Comparison of ENCODE assay signal across 15 cellular contexts in genomic region chr2:230658577-230658876, GRCh38. TPM values are rescaled to one million over a fixed set of nuclear protein-coding genes. Genes with fewer than 3 reads are reported as not detected.
DNase-seq lines count a peak whose midpoint lies in the region; ATAC-seq and TF ChIP-seq lines count a peak whose summit lies in the region.
"Had no signal": no experiment of that assay in that cellular context is flagged by ENCODE, and none has a peak within 500 bp of the region (broad histone marks: within the 10 kb centered on the region; RNA-seq: fewer than 3 reads in every experiment).

No MANE protein-coding gene starts in this region.

- ATAC-seq in Panc1 (peak; percentile 47), memory B cell (ENCODE audit: low read depth) (no peak)

- TF ChIP-seq POLR2A in GM19193 (IDR thresholded peaks at IDR 0.05; ENCODE audit: extremely low read depth, insufficient read depth, insufficient read length): peak; percentile 55

- peak overlapping the region in 7 of 8 donors; percentile 47 to 84 (median 78) for H3K4me3 Mint-ChIP-seq in CD4-positive, alpha-beta memory T cell
- no peak overlapping the region for H3K4me3 Mint-ChIP-seq in memory B cell
- H3K4me3 Mint-ChIP-seq in HFFc6: no peak overlapping the region

- peak overlapping the region; percentile 20 to 45 for H3K4me3 ChIP-seq in CD4-positive, alpha-beta memory T cell (ENCODE audit: low read length in 2 of 2)
- H3K4me3 ChIP-seq in Panc1 (ENCODE audit: low read depth in 2 of 2, low read length in 2 of 2): no peak overlapping the region
- H3K4me3 ChIP-seq: SJSA1, smooth muscle cell had no signal

- no peaks in the 10 kb centered on the region for H3K27me3 ChIP-seq in CD4-positive, alpha-beta memory T cell (ENCODE audit: insufficient read depth, low read length)
- H3K27me3 ChIP-seq in Panc1 (ENCODE audit: control insufficient read depth, insufficient read depth, low read length): no peaks in the 10 kb centered on the region
- H3K27me3 ChIP-seq: SJSA1 had no signal

- H3K4me1 ChIP-seq in CD4-positive, alpha-beta memory T cell (ENCODE audit: insufficient read depth, low read length): peaks cover 86% of the 10 kb centered on the region
- no peaks in the 10 kb centered on the region for H3K4me1 ChIP-seq in Panc1 (ENCODE audit: control insufficient read depth, insufficient read depth, low read length)
- H3K4me1 ChIP-seq: SJSA1 had no signal

- peak overlapping the region; percentile 54 for H3K27ac ChIP-seq in CD4-positive, alpha-beta memory T cell (ENCODE audit: low read depth, low read length)
- H3K27ac ChIP-seq in Panc1 (ENCODE audit: low read length): no peak overlapping the region
- H3K27ac ChIP-seq: C4-2B, SJSA1 had no signal

- DNase-seq in CD4-positive, alpha-beta memory T cell: no peak
- no peak for DNase-seq in Panc1 (ENCODE audit: low read depth, low spot score)
- no peak for DNase-seq in memory B cell (ENCODE audit: low spot score in 2 of 2)
- DNase-seq in HFFc6: no peak
- DNase-seq in KBM-7: no peak
- no peak for DNase-seq in globus pallidus (ENCODE audit: low spot score)
- DNase-seq in GM10266 (ENCODE audit: extremely low spot score): no peak
- DNase-seq: amygdala, kidney, NCI-H1436 treated with DMSO at 0.1 percent for 48 hours, NCI-H82 had no signal

- in situ Hi-C loops in Panc1 (cut with HindIII; ENCODE audit: low pct_unique_long_range_greater_than_20kb, low sequenced_read_pairs): no loop called here
- in situ Hi-C loops in KBM-7 (cut with MboI; ENCODE audit: low pct_unique_long_range_greater_than_20kb, low sequenced_read_pairs): no loop called here

- no peaks in the 10 kb centered on the region for H3K9me3 ChIP-seq in CD4-positive, alpha-beta memory T cell (ENCODE audit: control insufficient read depth in 1 of 2, low read length in 2 of 2)
- no peaks in the 10 kb centered on the region for H3K9me3 ChIP-seq in Panc1 (ENCODE audit: control insufficient read depth, insufficient read depth, low read depth, low read length)
- H3K9me3 ChIP-seq: SJSA1 had no signal

- no TSS peak for BruUV-seq in Panc1 (replicated peaks; lab: Mats Ljungman, UMichigan)

- intact Hi-C loops in CD4-positive, alpha-beta memory T cell (cut with micrococcal nuclease): no loop called here
- intact Hi-C loops in Panc1 (cut with micrococcal nuclease; ENCODE audit: unreplicated experiment): no loop called here

- POLR2A ChIA-PET in CD4-positive, alpha-beta memory T cell (lab: Charles Lee; ENCODE audit: partially characterized antibody): interaction anchor here (0.7 to 2.4 kb wide), 7 partner anchors 9 to 190 kb away, joined by 3 to 16 read pairs (median 3); no protein-coding TSS in a partner anchor
- POLR2A ChIA-PET in Panc1 (lab: Charles Lee): interaction anchor here (0.6 kb wide), 1 partner anchor 434 kb away, joined by 4 read pairs; no protein-coding TSS in a partner anchor

- H3K27ac Mint-ChIP-seq in CD4-positive, alpha-beta memory T cell: peak overlapping the region; percentile 70 to 96 (median 92)
- H3K27ac Mint-ChIP-seq in memory B cell (peak overlapping the region; percentile 69), HFFc6 (no peak overlapping the region)

- peaks cover 61 to 90% (median 76%) of the 10 kb centered on the region in 4 donors for H3K4me1 Mint-ChIP-seq in CD4-positive, alpha-beta memory T cell
- H3K4me1 Mint-ChIP-seq in memory B cell: peaks cover 48% of the 10 kb centered on the region
- H3K4me1 Mint-ChIP-seq in HFFc6 (ENCODE audit: low read depth): peaks cover 10% of the 10 kb centered on the region

- no peaks in the 10 kb centered on the region for H3K36me3 Mint-ChIP-seq in CD4-positive, alpha-beta memory T cell
- H3K36me3 Mint-ChIP-seq in memory B cell (no peaks in the 10 kb centered on the region), HFFc6 (ENCODE audit: low read depth) (no peaks in the 10 kb centered on the region)

- no peaks in the 10 kb centered on the region for H3K9me3 Mint-ChIP-seq in CD4-positive, alpha-beta memory T cell
- H3K9me3 Mint-ChIP-seq in memory B cell (no peaks in the 10 kb centered on the region), HFFc6 (no peaks in the 10 kb centered on the region)

- no peaks in the 10 kb centered on the region for H3K36me3 ChIP-seq in CD4-positive, alpha-beta memory T cell (ENCODE audit: insufficient read depth, low read length)
- H3K36me3 ChIP-seq in Panc1 (ENCODE audit: control insufficient read depth, insufficient read depth, low read length): no peaks in the 10 kb centered on the region
- H3K36me3 ChIP-seq: SJSA1 had no signal

- H3K27me3 Mint-ChIP-seq in CD4-positive, alpha-beta memory T cell: no peaks in the 10 kb centered on the region
- no peaks in the 10 kb centered on the region for H3K27me3 Mint-ChIP-seq in memory B cell
- H3K27me3 Mint-ChIP-seq in HFFc6 (ENCODE audit: insufficient read depth): peaks cover 2% of the 10 kb centered on the region

- TF ChIP-seq CTCF in Panc1 (IDR thresholded peaks at IDR 0.05) (no peak), HFFc6 (IDR thresholded peaks at IDR 0.05) (no peak), GM10266 (IDR thresholded peaks at IDR 0.05; ENCODE audit: control insufficient read depth, insufficient read depth, low read depth, missing control alignments) (no peak)

- CTCF ChIA-PET in CD4-positive, alpha-beta memory T cell (lab: Charles Lee; ENCODE audit: partially characterized antibody): interaction anchor here (0.9 to 2.5 kb wide), 3 partner anchors 9 to 592 kb away, joined by 4 to 8 read pairs (median 4); no protein-coding TSS in a partner anchor
- CTCF ChIA-PET in Panc1 (lab: Charles Lee): no interaction called here

RNA-seq across cellular contexts. Expression of gene CAB39, which starts 54.1 kb away (rescaled TPM):
- total RNA-seq in CD4-positive, alpha-beta memory T cell: 100 to 1,000 TPM; 112 to 115 TPM
- polyA plus RNA-seq in CD4-positive, alpha-beta memory T cell: 10 to 100 TPM; 80.8 to 88.5 TPM
- 39.9 TPM for total RNA-seq in Panc1 (2021; ENCODE audit: unreplicated experiment)
- 24.9 TPM for polyA plus RNA-seq in Panc1 (2012; ENCODE audit: insufficient read length)
- 10 to 100 TPM; 50.5 to 60.5 (median 55.4) TPM for total RNA-seq in HFFc6 (2021; fragmentation: NEBNext Ultra II Directional; extraction: Animal tissue kit (Norgen Biotek cat#: 25700))

Comparison
In these comparisons a context has a peak if more than half of its experiments do, and no peak if none do; other contexts are left out.
1. H3K4me3 ChIP-seq: peak in CD4-positive, alpha-beta memory T cell (2 of 2); none in Panc1 (0 of 2).
2. H3K4me3 Mint-ChIP-seq: peak in CD4-positive, alpha-beta memory T cell (7 of 8); none in memory B cell (single experiment) and HFFc6 (single experiment).